In genomic region chr4:82623284-82623683, GRCh38 we compare ENCODE assay signal across 17 cellular contexts.
"Had no signal": no experiment of that assay in that cellular context is flagged by ENCODE, and none has a peak within 500 bp of the region (broad histone marks: within the 10 kb centered on the region; RNA-seq: fewer than 3 reads in every experiment).

No MANE protein-coding gene starts in this region.

- H3K27ac ChIP-seq: esophagus squamous epithelium, parathyroid adenoma, prostate gland, right lobe of liver, thyroid gland had no signal

- H3K36me3 ChIP-seq: esophagus squamous epithelium, prostate gland, right lobe of liver, thyroid gland had no signal

- ATAC-seq: effector memory CD8-positive, alpha-beta T cell; right lobe of liver had no signal

- FAIRE-seq: colon, urothelium cell line had no signal

- H3K9ac ChIP-seq: parathyroid adenoma had no signal

- H3K9me3 ChIP-seq: esophagus squamous epithelium, prostate gland, right lobe of liver, thyroid gland had no signal

- DNase-seq: cerebellar nuclear complex; effector memory CD8-positive, alpha-beta T cell; esophagus squamous epithelium; foreskin melanocyte; head of caudate nucleus; hippocampal formation; kidney glomerular epithelial cell; mesendoderm; naive B cell; occipital lobe; right lobe of liver; stimulated activated naive CD4-positive, alpha-beta T cell treated with Interleukin-2 at 50 U/mL for 16 hours; thyroid gland had no signal

- H3K4me3 ChIP-seq: esophagus squamous epithelium, prostate gland, right lobe of liver, thyroid gland had no signal

- H3K4me1 ChIP-seq: esophagus squamous epithelium, parathyroid adenoma, prostate gland, right lobe of liver, thyroid gland had no signal
